Comparison of ENCODE assay signal across 1 cellular context in genomic region chr16:588889-589657, GRCh38.
TF ChIP-seq lines count a peak whose summit lies in the region.

No MANE protein-coding gene starts in this region.

TF ChIP-seq in K562, 482 proteins besides CTCF, POLR2A, EP300 and RAD21 (continued from another document and continues in another):
- TF ChIP-seq SMAD1 (IDR thresholded peaks at IDR 0.05; ENCODE audit: low read depth, low read length, partially characterized antibody) (peak; percentile 77), SMAD4 (CRISPR knock-in tag; conservative IDR thresholded peaks at IDR 0.05) (peak; percentile 33; the same call in 1 of the 2 replicates), FOSL1 (tag; conservative IDR thresholded peaks at IDR 0.05) (0 out of 2 replicates have a peak, but pooled peaks have one; percentile 2), PHF20 (IDR thresholded peaks at IDR 0.05; ENCODE audit: partially characterized antibody) (no peak), GABPA (tag; conservative IDR thresholded peaks at IDR 0.05; ENCODE audit: low read depth) (peak; percentile 99), GMEB1 (CRISPR knock-in tag; IDR thresholded peaks at IDR 0.05) (peak; percentile 65), YBX1 (IDR thresholded peaks at IDR 0.05) (no peak), JUN (IDR thresholded peaks at IDR 0.05; ENCODE audit: borderline replicate concordance, low read depth, low read length) (no peak), JUN (CRISPR knock-in tag; IDR thresholded peaks at IDR 0.05; ENCODE audit: borderline replicate concordance) (peak; percentile 69; the same call in 1 of the 2 replicates), KHSRP (IDR thresholded peaks at IDR 0.05) (no peak), SPI1 (IDR thresholded peaks at IDR 0.05; ENCODE audit: borderline replicate concordance, low read depth, low read length) (peak; percentile 88), ZNF197 (CRISPR knock-in tag; IDR thresholded peaks at IDR 0.05; ENCODE audit: low read depth) (no peak), ARID1B (IDR thresholded peaks at IDR 0.05) (no peak), LCOR (CRISPR knock-in tag; IDR thresholded peaks at IDR 0.05) (peak; percentile 41; the same call in 1 of the 2 replicates), CREB3L1 (IDR thresholded peaks at IDR 0.05; ENCODE audit: borderline replicate concordance, low read depth) (peak; percentile 78; the same call in 1 of the 2 replicates), CBX3 (IDR thresholded peaks at IDR 0.05; ENCODE audit: borderline replicate concordance in 1 of 2, low read length in 2 of 2) (no peak), MAFK (IDR thresholded peaks at IDR 0.05; ENCODE audit: low read length) (0 out of 2 replicates have a peak, but pooled peaks have one; percentile 13), DNMT1 (IDR thresholded peaks at IDR 0.05) (no peak), ZBTB43 (CRISPR knock-in tag; IDR thresholded peaks at IDR 0.05) (0 out of 2 replicates have a peak, but pooled peaks have one; percentile 73), ESRRA (IDR thresholded peaks at IDR 0.05; ENCODE audit: borderline replicate concordance, low read depth) (peak; percentile 64), UBTF (IDR thresholded peaks at IDR 0.05; ENCODE audit: borderline replicate concordance in 1 of 2, low read depth in 2 of 2, low read length in 2 of 2) (peak; percentile 24 to 44; a peak in 1 of 4 replicates), FOXP1 (CRISPR knock-in tag; IDR thresholded peaks at IDR 0.05) (peak; percentile 81), ZKSCAN1 (IDR thresholded peaks at IDR 0.05; ENCODE audit: low read depth, low read length) (no peak), PCBP2 (IDR thresholded peaks at IDR 0.05; ENCODE audit: low read depth, low read length, poor library complexity, severe bottlenecking) (no peak), ZBTB2 (IDR thresholded peaks at IDR 0.05) (no peak), RBM17 (IDR thresholded peaks at IDR 0.05; ENCODE audit: borderline replicate concordance, low read depth, low read length) (no peak), E2F1 (CRISPR knock-in tag; IDR thresholded peaks at IDR 0.05) (peak; percentile 59; the same call in 1 of the 2 replicates), ATF6 (CRISPR knock-in tag; IDR thresholded peaks at IDR 0.05) (peak; percentile 27; the same call in 1 of the 2 replicates), NR2C2 (CRISPR knock-in tag; IDR thresholded peaks at IDR 0.05) (no peak; the same call in 1 of the 2 replicates), NR2C2 (tag; IDR thresholded peaks at IDR 0.05) (peak; percentile 91), CXXC5 (CRISPR knock-in tag; IDR thresholded peaks at IDR 0.05) (peak; percentile 63), HMG20B (CRISPR knock-in tag; IDR thresholded peaks at IDR 0.05) (no peak), ZNF76 (CRISPR knock-in tag; IDR thresholded peaks at IDR 0.05; ENCODE audit: borderline replicate concordance) (no peak), TSHZ1 (CRISPR knock-in tag; IDR thresholded peaks at IDR 0.05) (no peak), RREB1 (CRISPR knock-in tag; IDR thresholded peaks at IDR 0.05) (no peak)
